17 cellular contexts compared by ENCODE assay signal in the genomic region with DNA sequence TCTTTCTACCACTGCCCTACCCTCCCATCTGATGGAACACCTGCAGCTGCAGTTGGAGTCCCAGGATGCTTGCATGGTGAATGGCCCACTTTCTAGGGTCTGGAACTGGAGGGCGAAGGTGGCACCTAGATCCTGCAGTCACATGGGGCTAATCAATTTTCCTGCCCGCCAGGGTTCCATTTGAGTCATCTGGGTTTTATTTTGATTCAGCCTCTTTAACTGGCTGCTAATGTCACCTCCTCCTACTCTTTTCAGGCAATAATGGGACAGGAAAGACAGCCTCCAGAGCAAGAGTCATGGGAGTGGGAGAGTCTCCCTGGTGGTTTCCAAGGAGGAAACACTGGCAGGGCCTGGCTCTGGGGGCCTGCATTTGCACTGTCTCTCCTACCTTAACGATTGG.
"Had no signal": no experiment of that assay in that cellular context is flagged by ENCODE, and none has a peak within 500 bp of the region (broad histone marks: within the 10 kb centered on the region; RNA-seq: fewer than 3 reads in every experiment).

No MANE protein-coding gene starts in this region.

- H3K4me3 ChIP-seq: dorsolateral prefrontal cortex, thyroid gland had no signal

- H3K4me3 Mint-ChIP-seq: activated CD4-positive, alpha-beta T cell treated with anti-CD3 and anti-CD28 coated beads, Interleukin-2, amount 10 ng/mL, durations not matched to agents 7 days and 5 days; naive thymus-derived CD8-positive, alpha-beta T cell; stimulated activated memory B cell treated with anti-CD40 and anti-IgM and Interleukin-4, amounts not matched to agents 10 μg/mL and 1 μg/mL and 100 μg/mL, for 72 hours had no signal

- H3K27me3 Mint-ChIP-seq: naive thymus-derived CD8-positive, alpha-beta T cell; stimulated activated memory B cell treated with anti-CD40 and anti-IgM and Interleukin-4, amounts not matched to agents 10 μg/mL and 1 μg/mL and 100 μg/mL, for 72 hours had no signal

- H3K9me3 Mint-ChIP-seq: activated CD4-positive, alpha-beta T cell treated with anti-CD3 and anti-CD28 coated beads, Interleukin-2, amount 10 ng/mL, durations not matched to agents 7 days and 5 days; activated naive CD4-positive, alpha-beta T cell treated with anti-CD3 and anti-CD28 coated beads, Interleukin-2, amount 50 U/mL, for 72 hours; naive thymus-derived CD8-positive, alpha-beta T cell; stimulated activated memory B cell treated with anti-CD40 and anti-IgM and Interleukin-4, amounts not matched to agents 10 μg/mL and 1 μg/mL and 100 μg/mL, for 72 hours had no signal

- ATAC-seq: activated naive CD4-positive, alpha-beta T cell treated with anti-CD3 and anti-CD28 coated beads, Interleukin-2, amount 50 U/mL, for 72 hours; left cardiac atrium; naive thymus-derived CD8-positive, alpha-beta T cell; sciatic nerve; stimulated activated memory B cell treated with anti-CD40 and anti-IgM and Interleukin-4, amounts not matched to agents 10 μg/mL and 1 μg/mL and 100 μg/mL, for 72 hours had no signal

- H3K27ac ChIP-seq: dorsolateral prefrontal cortex, epithelial cell of prostate, thyroid gland had no signal

- H3K9me3 ChIP-seq: thyroid gland had no signal

- H3K36me3 ChIP-seq: thyroid gland had no signal

- H3K27ac Mint-ChIP-seq: activated CD4-positive, alpha-beta T cell treated with anti-CD3 and anti-CD28 coated beads, Interleukin-2, amount 10 ng/mL, durations not matched to agents 7 days and 5 days; activated naive CD4-positive, alpha-beta T cell treated with anti-CD3 and anti-CD28 coated beads, Interleukin-2, amount 50 U/mL, for 72 hours; naive thymus-derived CD8-positive, alpha-beta T cell; stimulated activated memory B cell treated with anti-CD40 and anti-IgM and Interleukin-4, amounts not matched to agents 10 μg/mL and 1 μg/mL and 100 μg/mL, for 72 hours had no signal

- H3K27me3 ChIP-seq: dorsolateral prefrontal cortex, thyroid gland had no signal

- DNase-seq: activated CD4-positive, alpha-beta T cell treated with anti-CD3 and anti-CD28 coated beads, Interleukin-2, amount 10 ng/mL, durations not matched to agents 7 days and 5 days; activated CD4-positive, CD25-positive, alpha-beta regulatory T cell; activated CD8-positive, alpha-beta memory T cell treated with anti-CD3 and anti-CD28 coated beads for 24 hours; amniotic stem cell; foreskin fibroblast; hippocampal formation; left cardiac atrium; naive thymus-derived CD8-positive, alpha-beta T cell; stimulated activated CD4-positive, alpha-beta T cell treated with anti-CD3 and anti-CD28 coated beads, Interleukin-4, amount 100 ng/mL, for 24 hours; T-helper 1 cell; T-helper 9 cell; thyroid gland had no signal
